Comparison of ENCODE assay signal across 1 cellular context in the genomic region with DNA sequence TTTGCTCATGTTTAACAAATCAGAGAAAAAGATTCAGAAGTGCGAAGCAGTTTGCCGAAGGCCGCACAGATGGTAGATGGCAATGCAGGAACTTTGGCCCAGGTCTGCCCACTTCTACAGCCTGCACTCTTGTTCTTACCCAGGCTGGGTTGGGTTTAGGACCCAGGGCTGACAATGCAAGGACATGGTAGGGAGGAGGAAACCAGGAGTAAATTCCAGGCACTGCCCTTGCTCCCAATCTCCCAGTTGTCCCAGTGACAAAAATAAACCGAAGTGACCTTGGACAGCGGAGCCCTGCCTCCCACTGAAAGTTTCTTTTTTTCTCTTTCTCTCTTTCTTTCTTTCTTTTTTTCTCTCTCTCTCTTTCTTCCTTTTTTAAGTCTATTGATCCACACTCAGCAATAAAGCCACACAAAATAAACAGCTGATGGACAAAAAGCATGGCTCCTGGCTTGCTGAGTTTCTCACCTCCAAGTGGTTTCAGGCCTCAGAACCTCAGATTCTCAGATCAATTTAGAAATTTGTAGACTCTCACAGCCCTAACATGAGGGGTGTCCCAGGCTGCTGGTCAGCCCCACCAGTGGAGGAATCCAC.
TF ChIP-seq lines count a peak whose summit lies in the region.

No MANE protein-coding gene starts in this region.

TF ChIP-seq in HepG2, 621 proteins besides CTCF, POLR2A, EP300 and RAD21 (continued from another document and continues in another):
- TF ChIP-seq STAG1 (CRISPR knock-in tag; IDR thresholded peaks at IDR 0.05) (peak; percentile 38), MAZ (IDR thresholded peaks at IDR 0.05; ENCODE audit: borderline replicate concordance, low read depth, low read length) (no peak), MAZ (CRISPR knock-in tag; IDR thresholded peaks at IDR 0.05; ENCODE audit: low read depth) (no peak), ZNF296 (CRISPR knock-in tag; conservative IDR thresholded peaks at IDR 0.05) (no peak), STAT5B (CRISPR knock-in tag; IDR thresholded peaks at IDR 0.05) (no peak), SOX6 (IDR thresholded peaks at IDR 0.05) (no peak), SOX6 (CRISPR knock-in tag; IDR thresholded peaks at IDR 0.05) (peak; percentile 81), HOXA3 (CRISPR knock-in tag; IDR thresholded peaks at IDR 0.05) (peak; percentile 31; the same call in 1 of the 2 replicates), SKI (IDR thresholded peaks at IDR 0.05; ENCODE audit: partially characterized antibody) (no peak), SSRP1 (CRISPR knock-in tag; IDR thresholded peaks at IDR 0.05) (no peak), TARDBP (CRISPR knock-in tag; IDR thresholded peaks at IDR 0.05) (no peak), RBFOX2 (IDR thresholded peaks at IDR 0.05; ENCODE audit: low read depth, low read length) (0 out of 2 replicates have a peak, but pooled peaks have one; percentile 33), ZNF30 (CRISPR knock-in tag; IDR thresholded peaks at IDR 0.05) (no peak), HNF4A (CRISPR knock-in tag; IDR thresholded peaks at IDR 0.05) (peak; percentile 70), RXRB (CRISPR knock-in tag; IDR thresholded peaks at IDR 0.05; ENCODE audit: borderline replicate concordance) (peak; percentile 53; the same call in 1 of the 2 replicates), KLF11 (CRISPR knock-in tag; IDR thresholded peaks at IDR 0.05) (no peak), BRD4 (CRISPR knock-in tag; IDR thresholded peaks at IDR 0.05) (no peak; the same call in 1 of the 2 replicates), KAT2B (IDR thresholded peaks at IDR 0.05; ENCODE audit: borderline replicate concordance, low read depth, low read length) (no peak), NCOA1 (CRISPR knock-in tag; IDR thresholded peaks at IDR 0.05) (no peak), CBX2 (IDR thresholded peaks at IDR 0.05; ENCODE audit: low read depth, low read length) (no peak), CBX2 (CRISPR knock-in tag; IDR thresholded peaks at IDR 0.05; ENCODE audit: low read depth) (no peak), TRIM24 (CRISPR knock-in tag; IDR thresholded peaks at IDR 0.05) (no peak), ELF4 (CRISPR knock-in tag; IDR thresholded peaks at IDR 0.05; ENCODE audit: borderline replicate concordance) (no peak), NR3C1 (CRISPR knock-in tag; IDR thresholded peaks at IDR 0.05) (no peak), NCOR1 (IDR thresholded peaks at IDR 0.05; ENCODE audit: borderline replicate concordance, low read length) (0 out of 2 replicates have a peak, but pooled peaks have one; percentile 39), ZNF460 (CRISPR knock-in tag; IDR thresholded peaks at IDR 0.05; ENCODE audit: borderline replicate concordance) (no peak), ARNT2 (CRISPR knock-in tag; IDR thresholded peaks at IDR 0.05; ENCODE audit: low read depth) (no peak), MYC (CRISPR knock-in tag; IDR thresholded peaks at IDR 0.05; ENCODE audit: borderline replicate concordance) (peak; percentile 13; the same call in 1 of the 2 replicates), CREB1 (IDR thresholded peaks at IDR 0.05) (no peak), CREB1 (CRISPR knock-in tag; IDR thresholded peaks at IDR 0.05) (peak; percentile 48; the same call in 1 of the 2 replicates), AHR (CRISPR knock-in tag; IDR thresholded peaks at IDR 0.05) (no peak), SAP130 (CRISPR knock-in tag; IDR thresholded peaks at IDR 0.05; ENCODE audit: low read depth) (peak; percentile 75), ETV5 (CRISPR knock-in tag; IDR thresholded peaks at IDR 0.05; ENCODE audit: borderline replicate concordance) (peak; percentile 44; the same call in 1 of the 2 replicates), AGO2 (optimal IDR thresholded peaks at IDR 0.05; ENCODE audit: low read depth, low read length) (no peak), ZBTB1 (CRISPR knock-in tag; IDR thresholded peaks at IDR 0.05; ENCODE audit: borderline replicate concordance) (no peak), ZNF883 (CRISPR knock-in tag; IDR thresholded peaks at IDR 0.05; ENCODE audit: not compliant biosample characterization) (no peak), ZNF263 (CRISPR knock-in tag; IDR thresholded peaks at IDR 0.05) (peak; percentile 48)
- TF ChIP-seq, protein P1, sequence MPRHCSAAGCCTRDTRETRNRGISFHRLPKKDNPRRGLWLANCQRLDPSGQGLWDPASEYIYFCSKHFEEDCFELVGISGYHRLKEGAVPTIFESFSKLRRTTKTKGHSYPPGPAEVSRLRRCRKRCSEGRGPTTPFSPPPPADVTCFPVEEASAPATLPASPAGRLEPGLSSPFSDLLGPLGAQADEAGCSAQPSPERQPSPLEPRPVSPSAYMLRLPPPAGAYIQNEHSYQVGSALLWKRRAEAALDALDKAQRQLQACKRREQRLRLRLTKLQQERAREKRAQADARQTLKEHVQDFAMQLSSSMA (CRISPR knock-in tag; IDR thresholded peaks at IDR 0.05) = no peak
- TF ChIP-seq, protein P2, sequence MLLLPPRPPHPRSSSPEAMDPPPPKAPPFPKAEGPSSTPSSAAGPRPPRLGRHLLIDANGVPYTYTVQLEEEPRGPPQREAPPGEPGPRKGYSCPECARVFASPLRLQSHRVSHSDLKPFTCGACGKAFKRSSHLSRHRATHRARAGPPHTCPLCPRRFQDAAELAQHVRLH (CRISPR knock-in tag; IDR thresholded peaks at IDR 0.05; ENCODE audit: borderline replicate concordance, low read depth) = no peak
- TF ChIP-seq, protein P3, sequence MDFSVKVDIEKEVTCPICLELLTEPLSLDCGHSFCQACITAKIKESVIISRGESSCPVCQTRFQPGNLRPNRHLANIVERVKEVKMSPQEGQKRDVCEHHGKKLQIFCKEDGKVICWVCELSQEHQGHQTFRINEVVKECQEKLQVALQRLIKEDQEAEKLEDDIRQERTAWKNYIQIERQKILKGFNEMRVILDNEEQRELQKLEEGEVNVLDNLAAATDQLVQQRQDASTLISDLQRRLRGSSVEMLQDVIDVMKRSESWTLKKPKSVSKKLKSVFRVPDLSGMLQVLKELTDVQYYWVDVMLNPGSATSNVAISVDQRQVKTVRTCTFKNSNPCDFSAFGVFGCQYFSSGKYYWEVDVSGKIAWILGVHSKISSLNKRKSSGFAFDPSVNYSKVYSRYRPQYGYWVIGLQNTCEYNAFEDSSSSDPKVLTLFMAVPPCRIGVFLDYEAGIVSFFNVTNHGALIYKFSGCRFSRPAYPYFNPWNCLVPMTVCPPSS (IDR thresholded peaks at IDR 0.05) = no peak
- TF ChIP-seq, protein P4, sequence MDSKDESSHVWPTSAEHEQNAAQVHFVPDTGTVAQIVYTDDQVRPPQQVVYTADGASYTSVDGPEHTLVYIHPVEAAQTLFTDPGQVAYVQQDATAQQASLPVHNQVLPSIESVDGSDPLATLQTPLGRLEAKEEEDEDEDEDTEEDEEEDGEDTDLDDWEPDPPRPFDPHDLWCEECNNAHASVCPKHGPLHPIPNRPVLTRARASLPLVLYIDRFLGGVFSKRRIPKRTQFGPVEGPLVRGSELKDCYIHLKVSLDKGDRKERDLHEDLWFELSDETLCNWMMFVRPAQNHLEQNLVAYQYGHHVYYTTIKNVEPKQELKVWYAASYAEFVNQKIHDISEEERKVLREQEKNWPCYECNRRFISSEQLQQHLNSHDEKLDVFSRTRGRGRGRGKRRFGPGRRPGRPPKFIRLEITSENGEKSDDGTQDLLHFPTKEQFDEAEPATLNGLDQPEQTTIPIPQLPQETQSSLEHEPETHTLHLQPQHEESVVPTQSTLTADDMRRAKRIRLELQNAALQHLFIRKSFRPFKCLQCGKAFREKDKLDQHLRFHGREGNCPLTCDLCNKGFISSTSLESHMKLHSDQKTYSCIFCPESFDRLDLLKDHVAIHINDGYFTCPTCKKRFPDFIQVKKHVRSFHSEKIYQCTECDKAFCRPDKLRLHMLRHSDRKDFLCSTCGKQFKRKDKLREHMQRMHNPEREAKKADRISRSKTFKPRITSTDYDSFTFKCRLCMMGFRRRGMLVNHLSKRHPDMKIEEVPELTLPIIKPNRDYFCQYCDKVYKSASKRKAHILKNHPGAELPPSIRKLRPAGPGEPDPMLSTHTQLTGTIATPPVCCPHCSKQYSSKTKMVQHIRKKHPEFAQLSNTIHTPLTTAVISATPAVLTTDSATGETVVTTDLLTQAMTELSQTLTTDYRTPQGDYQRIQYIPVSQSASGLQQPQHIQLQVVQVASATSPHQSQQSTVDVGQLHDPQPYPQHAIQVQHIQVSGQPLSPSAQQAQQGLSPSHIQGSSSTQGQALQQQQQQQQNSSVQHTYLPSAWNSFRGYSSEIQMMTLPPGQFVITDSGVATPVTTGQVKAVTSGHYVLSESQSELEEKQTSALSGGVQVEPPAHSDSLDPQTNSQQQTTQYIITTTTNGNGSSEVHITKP (CRISPR knock-in tag; IDR thresholded peaks at IDR 0.05; ENCODE audit: low read depth) = peak; percentile 75; the same call in 1 of the 2 replicates
- TF ChIP-seq, protein P5, sequence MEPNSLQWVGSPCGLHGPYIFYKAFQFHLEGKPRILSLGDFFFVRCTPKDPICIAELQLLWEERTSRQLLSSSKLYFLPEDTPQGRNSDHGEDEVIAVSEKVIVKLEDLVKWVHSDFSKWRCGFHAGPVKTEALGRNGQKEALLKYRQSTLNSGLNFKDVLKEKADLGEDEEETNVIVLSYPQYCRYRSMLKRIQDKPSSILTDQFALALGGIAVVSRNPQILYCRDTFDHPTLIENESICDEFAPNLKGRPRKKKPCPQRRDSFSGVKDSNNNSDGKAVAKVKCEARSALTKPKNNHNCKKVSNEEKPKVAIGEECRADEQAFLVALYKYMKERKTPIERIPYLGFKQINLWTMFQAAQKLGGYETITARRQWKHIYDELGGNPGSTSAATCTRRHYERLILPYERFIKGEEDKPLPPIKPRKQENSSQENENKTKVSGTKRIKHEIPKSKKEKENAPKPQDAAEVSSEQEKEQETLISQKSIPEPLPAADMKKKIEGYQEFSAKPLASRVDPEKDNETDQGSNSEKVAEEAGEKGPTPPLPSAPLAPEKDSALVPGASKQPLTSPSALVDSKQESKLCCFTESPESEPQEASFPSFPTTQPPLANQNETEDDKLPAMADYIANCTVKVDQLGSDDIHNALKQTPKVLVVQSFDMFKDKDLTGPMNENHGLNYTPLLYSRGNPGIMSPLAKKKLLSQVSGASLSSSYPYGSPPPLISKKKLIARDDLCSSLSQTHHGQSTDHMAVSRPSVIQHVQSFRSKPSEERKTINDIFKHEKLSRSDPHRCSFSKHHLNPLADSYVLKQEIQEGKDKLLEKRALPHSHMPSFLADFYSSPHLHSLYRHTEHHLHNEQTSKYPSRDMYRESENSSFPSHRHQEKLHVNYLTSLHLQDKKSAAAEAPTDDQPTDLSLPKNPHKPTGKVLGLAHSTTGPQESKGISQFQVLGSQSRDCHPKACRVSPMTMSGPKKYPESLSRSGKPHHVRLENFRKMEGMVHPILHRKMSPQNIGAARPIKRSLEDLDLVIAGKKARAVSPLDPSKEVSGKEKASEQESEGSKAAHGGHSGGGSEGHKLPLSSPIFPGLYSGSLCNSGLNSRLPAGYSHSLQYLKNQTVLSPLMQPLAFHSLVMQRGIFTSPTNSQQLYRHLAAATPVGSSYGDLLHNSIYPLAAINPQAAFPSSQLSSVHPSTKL (CRISPR knock-in tag; IDR thresholded peaks at IDR 0.05) = peak; percentile 81
- TF ChIP-seq, protein P6, sequence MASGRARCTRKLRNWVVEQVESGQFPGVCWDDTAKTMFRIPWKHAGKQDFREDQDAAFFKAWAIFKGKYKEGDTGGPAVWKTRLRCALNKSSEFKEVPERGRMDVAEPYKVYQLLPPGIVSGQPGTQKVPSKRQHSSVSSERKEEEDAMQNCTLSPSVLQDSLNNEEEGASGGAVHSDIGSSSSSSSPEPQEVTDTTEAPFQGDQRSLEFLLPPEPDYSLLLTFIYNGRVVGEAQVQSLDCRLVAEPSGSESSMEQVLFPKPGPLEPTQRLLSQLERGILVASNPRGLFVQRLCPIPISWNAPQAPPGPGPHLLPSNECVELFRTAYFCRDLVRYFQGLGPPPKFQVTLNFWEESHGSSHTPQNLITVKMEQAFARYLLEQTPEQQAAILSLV (CRISPR knock-in tag; IDR thresholded peaks at IDR 0.05; ENCODE audit: borderline replicate concordance) = no peak
- TF ChIP-seq, protein P7, sequence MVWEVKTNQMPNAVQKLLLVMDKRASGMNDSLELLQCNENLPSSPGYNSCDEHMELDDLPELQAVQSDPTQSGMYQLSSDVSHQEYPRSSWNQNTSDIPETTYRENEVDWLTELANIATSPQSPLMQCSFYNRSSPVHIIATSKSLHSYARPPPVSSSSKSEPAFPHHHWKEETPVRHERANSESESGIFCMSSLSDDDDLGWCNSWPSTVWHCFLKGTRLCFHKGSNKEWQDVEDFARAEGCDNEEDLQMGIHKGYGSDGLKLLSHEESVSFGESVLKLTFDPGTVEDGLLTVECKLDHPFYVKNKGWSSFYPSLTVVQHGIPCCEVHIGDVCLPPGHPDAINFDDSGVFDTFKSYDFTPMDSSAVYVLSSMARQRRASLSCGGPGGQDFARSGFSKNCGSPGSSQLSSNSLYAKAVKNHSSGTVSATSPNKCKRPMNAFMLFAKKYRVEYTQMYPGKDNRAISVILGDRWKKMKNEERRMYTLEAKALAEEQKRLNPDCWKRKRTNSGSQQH (CRISPR knock-in tag; IDR thresholded peaks at IDR 0.05; ENCODE audit: low read depth) = no peak
- TF ChIP-seq, protein P8, sequence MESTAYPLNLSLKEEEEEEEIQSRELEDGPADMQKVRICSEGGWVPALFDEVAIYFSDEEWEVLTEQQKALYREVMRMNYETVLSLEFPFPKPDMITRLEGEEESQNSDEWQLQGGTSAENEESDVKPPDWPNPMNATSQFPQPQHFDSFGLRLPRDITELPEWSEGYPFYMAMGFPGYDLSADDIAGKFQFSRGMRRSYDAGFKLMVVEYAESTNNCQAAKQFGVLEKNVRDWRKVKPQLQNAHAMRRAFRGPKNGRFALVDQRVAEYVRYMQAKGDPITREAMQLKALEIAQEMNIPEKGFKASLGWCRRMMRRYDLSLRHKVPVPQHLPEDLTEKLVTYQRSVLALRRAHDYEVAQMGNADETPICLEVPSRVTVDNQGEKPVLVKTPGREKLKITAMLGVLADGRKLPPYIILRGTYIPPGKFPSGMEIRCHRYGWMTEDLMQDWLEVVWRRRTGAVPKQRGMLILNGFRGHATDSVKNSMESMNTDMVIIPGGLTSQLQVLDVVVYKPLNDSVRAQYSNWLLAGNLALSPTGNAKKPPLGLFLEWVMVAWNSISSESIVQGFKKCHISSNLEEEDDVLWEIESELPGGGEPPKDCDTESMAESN (CRISPR knock-in tag; conservative IDR thresholded peaks at IDR 0.05) = 0 out of 2 replicates have a peak, but pooled peaks have one; percentile 20
- TF ChIP-seq, protein P9, sequence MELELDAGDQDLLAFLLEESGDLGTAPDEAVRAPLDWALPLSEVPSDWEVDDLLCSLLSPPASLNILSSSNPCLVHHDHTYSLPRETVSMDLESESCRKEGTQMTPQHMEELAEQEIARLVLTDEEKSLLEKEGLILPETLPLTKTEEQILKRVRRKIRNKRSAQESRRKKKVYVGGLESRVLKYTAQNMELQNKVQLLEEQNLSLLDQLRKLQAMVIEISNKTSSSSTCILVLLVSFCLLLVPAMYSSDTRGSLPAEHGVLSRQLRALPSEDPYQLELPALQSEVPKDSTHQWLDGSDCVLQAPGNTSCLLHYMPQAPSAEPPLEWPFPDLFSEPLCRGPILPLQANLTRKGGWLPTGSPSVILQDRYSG (CRISPR knock-in tag; IDR thresholded peaks at IDR 0.05) = no peak
